Comparison of ENCODE assay signal across 9 cellular contexts in the genomic region with DNA sequence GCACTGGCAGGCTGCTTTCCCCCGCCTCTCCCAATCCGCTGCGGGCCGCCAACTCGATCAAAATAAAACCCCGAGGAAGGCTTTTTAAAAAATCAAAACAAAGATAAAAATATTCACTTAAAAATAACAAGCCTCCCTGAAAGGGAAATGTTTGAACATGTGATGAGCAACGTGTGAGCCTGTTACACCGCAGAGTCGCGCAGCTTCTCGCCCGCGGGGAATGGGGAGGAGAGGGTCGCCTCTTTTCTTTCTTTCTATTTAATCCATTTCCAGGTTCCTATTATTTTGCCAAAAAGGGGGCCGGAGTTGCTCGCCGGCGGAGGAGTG.
DNase-seq lines count a peak whose midpoint lies in the region; ATAC-seq, FAIRE-seq and TF ChIP-seq lines count a peak whose summit lies in the region.
"Had no signal": no experiment of that assay in that cellular context is flagged by ENCODE, and none has a peak within 500 bp of the region (broad histone marks: within the 10 kb centered on the region; RNA-seq: fewer than 3 reads in every experiment).

No MANE protein-coding gene starts in this region.

- H3K36me3 ChIP-seq in bronchial epithelial cell (ENCODE audit: control insufficient read depth, insufficient read depth, low read length) (no peaks in the 10 kb centered on the region), mesodermal cell (ENCODE audit: control insufficient read depth, insufficient read depth, low read length) (no peaks in the 10 kb centered on the region), transverse colon (no peaks in the 10 kb centered on the region)

- WGBS in mesodermal cell (ENCODE audit: insufficient coverage in 2 of 2), 2 experiments, result no CpG with 5 or more reads among the region's 18 CpGs
- 0 to 31% methylated on average over 4 to 18 of the region's 18 CpGs for WGBS in transverse colon (ENCODE audit: low coverage in 1 of 2), 2 donors

- H3K27me3 ChIP-seq in bronchial epithelial cell (ENCODE audit: control insufficient read depth, insufficient read depth, low read length) (peaks cover 10% of the 10 kb centered on the region), transverse colon (peaks cover 41% of the 10 kb centered on the region)

- no peak for ATAC-seq in activated T-cell treated with anti-CD3 and anti-CD28 coated beads, Interleukin-2, amount 50 U/mL, for 4 hours
- ATAC-seq in HG03159 (IDR thresholded peaks at IDR 0.05; ENCODE audit: unreplicated experiment), result no peak

- no peak for TF ChIP-seq POLR2A in transverse colon (IDR thresholded peaks at IDR 0.05)

- no peak for DNase-seq in activated T-cell treated with anti-CD3 and anti-CD28 coated beads, Interleukin-2, amount 50 U/mL, for 4 hours
- DNase-seq in activated T-cell treated with anti-CD3 and anti-CD28 coated beads for 4 hours (no peak), bronchial epithelial cell (ENCODE audit: low read depth) (no peak), transverse colon (no peak), HPDE6-E6E7 (ENCODE audit: extremely low spot score) (no peak), cerebellar nuclear complex (lab: John Stamatoyannopoulos, UW) (no peak)
- DNase-seq: effector CD8-positive, alpha-beta T cell had no signal

- H3K27ac ChIP-seq in mesodermal cell (ENCODE audit: low read depth, low read length, severe bottlenecking) (no peak overlapping the region), transverse colon (peak overlapping the region in 3 of 4 donors; percentile 45 to 57 (median 55))

- peaks cover 26% of the 10 kb centered on the region for H3K27me3 Mint-ChIP-seq in activated T-cell treated with anti-CD3 and anti-CD28 coated beads, Interleukin-2, amount 50 U/mL, for 4 hours (ENCODE audit: low read depth)

- no peaks in the 10 kb centered on the region for H3K36me3 Mint-ChIP-seq in activated T-cell treated with anti-CD3 and anti-CD28 coated beads, Interleukin-2, amount 50 U/mL, for 4 hours (ENCODE audit: insufficient read depth)

- in situ Hi-C loops in transverse colon (cut with MboI; ENCODE audit: low pct_ligation_motif_present in 1 of 4, low pct_unique_long_range_greater_than_20kb in 1 of 4, low sequenced_read_pairs in 3 of 4), result no loop called here

- intact Hi-C loops in transverse colon (cut with DNase I; ENCODE audit: low total_unique reads), result no loop called here

- no peak for TF ChIP-seq EP300 in transverse colon (IDR thresholded peaks at IDR 0.05; ENCODE audit: low read depth)

- H3K9me3 ChIP-seq in mesodermal cell (ENCODE audit: control insufficient read depth, low read length) (no peaks in the 10 kb centered on the region), transverse colon (no peaks in the 10 kb centered on the region)

- peak overlapping the region; percentile 21 for H3K4me3 Mint-ChIP-seq in activated T-cell treated with anti-CD3 and anti-CD28 coated beads, Interleukin-2, amount 50 U/mL, for 4 hours

- H3K4me3 ChIP-seq in bronchial epithelial cell (ENCODE audit: low read depth, low read length), result peak overlapping the region; percentile 36
- H3K4me3 ChIP-seq in mesodermal cell (ENCODE audit: extremely low read depth, insufficient read depth, low read length, poor library complexity, severe bottlenecking), result peak overlapping the region; percentile 41
- peak overlapping the region; percentile 9 to 57 (median 30) for H3K4me3 ChIP-seq in transverse colon

- H3K4me1 Mint-ChIP-seq in activated T-cell treated with anti-CD3 and anti-CD28 coated beads, Interleukin-2, amount 50 U/mL, for 4 hours (ENCODE audit: low read depth), result no peaks in the 10 kb centered on the region

- H3K4me1 ChIP-seq in mesodermal cell (ENCODE audit: control insufficient read depth, insufficient read depth, low read length, poor library complexity, severe bottlenecking), result peaks cover 6% of the 10 kb centered on the region
- peaks cover 0 to 3% (median 0%) of the 10 kb centered on the region in 4 donors for H3K4me1 ChIP-seq in transverse colon

- FAIRE-seq in bronchial epithelial cell (lab: Jason Lieb, UNC), result no peak

- H3K9me3 Mint-ChIP-seq in activated T-cell treated with anti-CD3 and anti-CD28 coated beads, Interleukin-2, amount 50 U/mL, for 4 hours, result no peaks in the 10 kb centered on the region

- TF ChIP-seq CTCF in bronchial epithelial cell (IDR thresholded peaks at IDR 0.05; ENCODE audit: insufficient read depth, low read length, severe bottlenecking) (no peak), transverse colon (IDR thresholded peaks at IDR 0.05) (no peak)
